In genomic region chr1:38272515-38272914, GRCh38 we compare ENCODE assay signal across 20 cellular contexts.
DNase-seq lines count a peak whose midpoint lies in the region; ATAC-seq and TF ChIP-seq lines count a peak whose summit lies in the region.
"Had no signal": no experiment of that assay in that cellular context is flagged by ENCODE, and none has a peak within 500 bp of the region (broad histone marks: within the 10 kb centered on the region; RNA-seq: fewer than 3 reads in every experiment).

No MANE protein-coding gene starts in this region.

- CTCF ChIA-PET in WTC11 (lab: Charles Lee) = interaction anchor here (0.6 to 1.1 kb wide), 4 partner anchors 12 to 230 kb away, joined by 3 to 5 read pairs (median 3); no protein-coding TSS in a partner anchor

- intact Hi-C loops in spleen (cut with DNase I; ENCODE audit: low total_unique reads) (no loop called here), heart right ventricle (cut with DNase I) (no loop called here)

- H3K36me3 ChIP-seq in spleen (no peaks in the 10 kb centered on the region), heart right ventricle (no peaks in the 10 kb centered on the region)
- H3K36me3 ChIP-seq: BLaER1 treated with 17β-estradiol and CSF1 and Interleukin-3, amounts not matched to agents 10 nM and 100 nM had no signal

- no peak for TF ChIP-seq CTCF in WTC11 (IDR thresholded peaks at IDR 0.05)
- no peak for TF ChIP-seq CTCF in epithelial cell of esophagus (IDR thresholded peaks at IDR 0.05; ENCODE audit: insufficient read depth, low read depth, low read length, missing control alignments)
- no peak for TF ChIP-seq CTCF in spleen (IDR thresholded peaks at IDR 0.05 in 8 of 11, conservative IDR thresholded peaks at IDR 0.05 in 3 of 11)
- TF ChIP-seq CTCF in heart right ventricle (IDR thresholded peaks at IDR 0.05) = no peak

- H3K27me3 ChIP-seq in spleen (replicated peaks in 1 of 7) = peaks cover 0 to 84% (median 8%) of the 10 kb centered on the region in 7 donors
- H3K27me3 ChIP-seq in heart right ventricle = peaks cover 0 to 40% (median 24%) of the 10 kb centered on the region in 7 donors
- H3K27me3 ChIP-seq: BLaER1 treated with 17β-estradiol and CSF1 and Interleukin-3, amounts not matched to agents 10 nM and 100 nM had no signal

- POLR2A ChIA-PET in WTC11 (lab: Charles Lee) = no interaction called here

- H3K4me3 Mint-ChIP-seq in WTC11 = no peak overlapping the region
- H3K4me3 Mint-ChIP-seq: B cell; CD4-positive, alpha-beta T cell; CD8-positive, alpha-beta T cell had no signal

- H3K4me1 Mint-ChIP-seq in WTC11 = peaks cover 70% of the 10 kb centered on the region
- H3K4me1 Mint-ChIP-seq: B cell had no signal

- ATAC-seq in WTC11 = no peak
- ATAC-seq in heart right ventricle = no peak
- ATAC-seq: A549; CD8-positive, alpha-beta T cell; GM12878 had no signal

- 70 to 85% (median 74%) methylated on average over 3 of the region's 3 CpGs for WGBS in spleen, 5 donors
- 81 to 82% methylated on average over 3 of the region's 3 CpGs for WGBS in heart right ventricle, 2 donors

- H3K27ac ChIP-seq in spleen = no peak overlapping the region
- no peak overlapping the region for H3K27ac ChIP-seq in heart right ventricle
- H3K27ac ChIP-seq: 22Rv1; A549; BLaER1 treated with 17β-estradiol and CSF1 and Interleukin-3, amounts not matched to agents 10 nM and 100 nM; C4-2B had no signal

- H3K9me3 ChIP-seq in spleen (peaks cover 0 to 5% (median 0%) of the 10 kb centered on the region in 8 donors), heart right ventricle (peaks cover 0 to 8% (median 0%) of the 10 kb centered on the region in 11 donors)
- H3K9me3 ChIP-seq: A549, Caco-2 had no signal

- H3K9me3 Mint-ChIP-seq in WTC11 = peaks cover 11% of the 10 kb centered on the region

- H3K36me3 Mint-ChIP-seq in WTC11 = peaks cover 8% of the 10 kb centered on the region
- H3K36me3 Mint-ChIP-seq: CD8-positive, alpha-beta T cell had no signal

- DNase-seq in ELF-1 (ENCODE audit: low read depth, low spot score) (peak; percentile 52), WTC11 (ENCODE audit: low spot score) (no peak), epithelial cell of esophagus (ENCODE audit: low read depth) (peak; percentile 6), spleen (peak; percentile 19), GM19238 (ENCODE audit: insufficient read length, low spot score) (no peak), heart right ventricle (no peak), NOMO-1 treated with DMSO at 0.1 percent for 48 hours (lab: John Stamatoyannopoulos, UW; ENCODE audit: unreplicated experiment) (no peak)
- DNase-seq: AML-193; Caco-2; Calu3; CD4-positive, alpha-beta T cell; CD8-positive, alpha-beta T cell; DMS79 treated with DMSO at 0.1 percent for 48 hours; GDM1 had no signal

- H3K27me3 Mint-ChIP-seq in WTC11 (ENCODE audit: low read depth) = no peaks in the 10 kb centered on the region; the same call in 1 of the 2 replicates

- H3K4me1 ChIP-seq in spleen (peaks cover 0 to 8% (median 0%) of the 10 kb centered on the region in 6 donors), heart right ventricle (no peaks in the 10 kb centered on the region)
- H3K4me1 ChIP-seq: A549; BLaER1 treated with 17β-estradiol and CSF1 and Interleukin-3, amounts not matched to agents 10 nM and 100 nM; Caco-2 had no signal

- no peak overlapping the region for H3K4me3 ChIP-seq in epithelial cell of esophagus (ENCODE audit: low read length)
- H3K4me3 ChIP-seq in spleen = no peak overlapping the region
- no peak overlapping the region for H3K4me3 ChIP-seq in heart right ventricle
- H3K4me3 ChIP-seq: A549; BLaER1 treated with 17β-estradiol and CSF1 and Interleukin-3, amounts not matched to agents 10 nM and 100 nM; GM12878 had no signal

- TF ChIP-seq POLR2A in spleen (IDR thresholded peaks at IDR 0.05) = no peak

- peak overlapping the region; percentile 94; the same call in 1 of the 2 replicates for H3K27ac Mint-ChIP-seq in WTC11
- H3K27ac Mint-ChIP-seq: B cell; CD4-positive, alpha-beta T cell; CD8-positive, alpha-beta T cell had no signal

TF ChIP-seq in WTC11, 78 proteins besides CTCF, POLR2A, EP300 and RAD21 (continues in another document):
- TF ChIP-seq, protein P1, sequence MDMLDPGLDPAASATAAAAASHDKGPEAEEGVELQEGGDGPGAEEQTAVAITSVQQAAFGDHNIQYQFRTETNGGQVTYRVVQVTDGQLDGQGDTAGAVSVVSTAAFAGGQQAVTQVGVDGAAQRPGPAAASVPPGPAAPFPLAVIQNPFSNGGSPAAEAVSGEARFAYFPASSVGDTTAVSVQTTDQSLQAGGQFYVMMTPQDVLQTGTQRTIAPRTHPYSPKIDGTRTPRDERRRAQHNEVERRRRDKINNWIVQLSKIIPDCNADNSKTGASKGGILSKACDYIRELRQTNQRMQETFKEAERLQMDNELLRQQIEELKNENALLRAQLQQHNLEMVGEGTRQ (CRISPR knock-in tag; IDR thresholded peaks at IDR 0.05) = no peak
- TF ChIP-seq ATF6 (CRISPR knock-in tag; IDR thresholded peaks at IDR 0.05) (no peak), USF1 (CRISPR knock-in tag; IDR thresholded peaks at IDR 0.05) (no peak), ZNF396 (CRISPR knock-in tag; IDR thresholded peaks at IDR 0.05; ENCODE audit: borderline replicate concordance) (no peak), ZNF423 (CRISPR knock-in tag; IDR thresholded peaks at IDR 0.05) (no peak), NFYB (CRISPR knock-in tag; conservative IDR thresholded peaks at IDR 0.05; ENCODE audit: low read depth) (no peak), ZNF425 (CRISPR knock-in tag; conservative IDR thresholded peaks at IDR 0.05) (no peak), GTF2I (CRISPR knock-in tag; conservative IDR thresholded peaks at IDR 0.05) (no peak), FOXP1 (CRISPR knock-in tag; IDR thresholded peaks at IDR 0.05; ENCODE audit: borderline replicate concordance) (no peak), ZNF512 (CRISPR knock-in tag; IDR thresholded peaks at IDR 0.05; ENCODE audit: borderline replicate concordance) (no peak), ATF1 (CRISPR knock-in tag; IDR thresholded peaks at IDR 0.05) (no peak), JUN (CRISPR knock-in tag; IDR thresholded peaks at IDR 0.05) (no peak)
- TF ChIP-seq, protein P2, sequence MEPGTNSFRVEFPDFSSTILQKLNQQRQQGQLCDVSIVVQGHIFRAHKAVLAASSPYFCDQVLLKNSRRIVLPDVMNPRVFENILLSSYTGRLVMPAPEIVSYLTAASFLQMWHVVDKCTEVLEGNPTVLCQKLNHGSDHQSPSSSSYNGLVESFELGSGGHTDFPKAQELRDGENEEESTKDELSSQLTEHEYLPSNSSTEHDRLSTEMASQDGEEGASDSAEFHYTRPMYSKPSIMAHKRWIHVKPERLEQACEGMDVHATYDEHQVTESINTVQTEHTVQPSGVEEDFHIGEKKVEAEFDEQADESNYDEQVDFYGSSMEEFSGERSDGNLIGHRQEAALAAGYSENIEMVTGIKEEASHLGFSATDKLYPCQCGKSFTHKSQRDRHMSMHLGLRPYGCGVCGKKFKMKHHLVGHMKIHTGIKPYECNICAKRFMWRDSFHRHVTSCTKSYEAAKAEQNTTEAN (CRISPR knock-in tag; IDR thresholded peaks at IDR 0.05) = no peak

Comparison
In these comparisons a context has a peak if more than half of its experiments do, and no peak if none do; other contexts are left out.
1. DNase-seq: peak in ELF-1 (single experiment), epithelial cell of esophagus (single experiment) and spleen (single experiment); none in WTC11 (single experiment), GM19238 (single experiment), heart right ventricle (0 of 2) and NOMO-1 treated with DMSO at 0.1 percent for 48 hours (single experiment).